ENCODE assay signal across 1 cellular context in the genomic region with DNA sequence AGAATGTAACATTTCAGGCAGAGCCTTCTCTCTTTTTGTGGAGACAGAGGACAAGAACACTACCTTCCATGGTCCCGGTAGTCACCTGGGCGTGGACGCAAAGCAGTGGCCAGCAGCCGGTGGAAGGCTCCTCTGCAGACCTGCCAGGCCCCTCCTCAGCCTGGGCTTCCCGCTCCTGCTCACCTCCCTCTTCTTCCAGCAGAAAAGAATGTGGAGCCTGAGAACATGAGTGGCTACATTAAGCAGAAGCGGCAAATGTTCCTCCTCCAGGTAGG.
TF ChIP-seq lines count a peak whose summit lies in the region.

No MANE protein-coding gene starts in this region.

TF ChIP-seq in H1, 55 proteins besides CTCF, POLR2A, EP300 and RAD21:
- TF ChIP-seq TAF1 (IDR thresholded peaks at IDR 0.05; ENCODE audit: low read depth, low read length) (no peak), SAP30 (IDR thresholded peaks at IDR 0.05; ENCODE audit: insufficient read depth, insufficient replicate concordance, low read length) (no peak), JUND (IDR thresholded peaks at IDR 0.05; ENCODE audit: low read length) (no peak), SP4 (IDR thresholded peaks at IDR 0.05; ENCODE audit: low read length) (no peak), KDM4A (IDR thresholded peaks at IDR 0.05; ENCODE audit: low read depth, low read length, severe bottlenecking) (no peak)
- TF ChIP-seq, protein P1, sequence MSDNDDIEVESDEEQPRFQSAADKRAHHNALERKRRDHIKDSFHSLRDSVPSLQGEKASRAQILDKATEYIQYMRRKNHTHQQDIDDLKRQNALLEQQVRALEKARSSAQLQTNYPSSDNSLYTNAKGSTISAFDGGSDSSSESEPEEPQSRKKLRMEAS (IDR thresholded peaks at IDR 0.05) = no peak
